ENCODE assay signal across 13 cellular contexts in the genomic region with DNA sequence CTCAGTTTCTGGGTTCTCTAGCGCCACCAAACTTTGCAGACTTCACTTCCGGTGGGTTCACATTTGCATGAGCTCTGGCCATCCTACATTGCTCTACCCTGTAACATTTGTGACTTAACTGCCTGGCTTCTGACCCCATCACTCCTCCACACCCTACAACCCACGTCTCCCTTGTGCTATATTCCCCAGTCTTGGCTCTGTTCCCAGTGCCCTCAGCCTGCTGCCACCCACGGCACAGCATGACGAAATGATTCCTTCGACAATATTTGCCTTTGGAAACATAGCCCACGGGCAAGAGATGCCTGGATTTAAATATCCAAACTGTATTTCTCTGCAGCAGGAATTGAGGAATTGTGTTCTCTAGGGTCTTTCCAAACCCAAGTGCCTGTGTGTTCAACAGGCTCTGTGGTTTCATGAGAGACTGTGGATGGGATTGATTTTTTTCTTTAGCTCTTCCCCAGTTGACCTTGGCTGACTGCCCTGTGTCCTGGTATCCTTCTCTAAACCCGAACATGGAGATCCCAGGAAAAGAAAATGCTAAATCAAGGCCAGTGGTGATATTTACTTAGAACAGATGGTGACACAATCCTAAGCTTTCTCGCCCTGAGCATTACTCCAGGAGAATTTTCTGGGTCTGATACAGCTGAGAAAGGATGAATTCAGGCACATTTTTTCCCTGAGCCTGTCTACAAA. TPM values are rescaled to one million over a fixed set of nuclear protein-coding genes. Genes with fewer than 3 reads are reported as not detected.
A peak's percentile ranks its signal among the peaks of the same experiment; 100 is the strongest.
DNase-seq lines count a peak whose midpoint lies in the region; ATAC-seq and TF ChIP-seq lines count a peak whose summit lies in the region.
"Had no signal": no experiment of that assay in that cellular context is flagged by ENCODE, and none has a peak within 500 bp of the region (broad histone marks: within the 10 kb centered on the region; RNA-seq: fewer than 3 reads in every experiment).

No MANE protein-coding gene starts in this region.

- 30% methylated on average over 9 of the region's 9 CpGs for WGBS in esophagus muscularis mucosa

- CTCF ChIA-PET in HEK293 (lab: Yijun Ruan, JAX): interaction anchor here (0.5 to 1.0 kb wide), 4 partner anchors 9 to 268 kb away, joined by 3 read pairs; no protein-coding TSS in a partner anchor

- no peak overlapping the region for H3K27ac ChIP-seq in HEK293 (ENCODE audit: extremely low read depth, low read depth, low read length)
- no peak overlapping the region for H3K27ac ChIP-seq in esophagus muscularis mucosa (replicated peaks in 1 of 4)
- no peak overlapping the region for H3K27ac ChIP-seq in colonic mucosa
- H3K27ac ChIP-seq: psoas muscle had no signal

- H3K4me3 Mint-ChIP-seq in chondrocyte (ENCODE audit: unreplicated experiment): no peak overlapping the region
- no peak overlapping the region for H3K4me3 Mint-ChIP-seq in activated T-cell treated with anti-CD3 and anti-CD28 coated beads, Interleukin-2, amount 50 U/mL, for 24 hours
- H3K4me3 Mint-ChIP-seq: endodermal cell had no signal

- TF ChIP-seq CTCF in HEK293 (tag by site-specific recombination; IDR thresholded peaks at IDR 0.05): no peak
- TF ChIP-seq CTCF in chondrocyte (IDR thresholded peaks at IDR 0.05): peak; percentile 42
- TF ChIP-seq CTCF in esophagus muscularis mucosa (IDR thresholded peaks at IDR 0.05): no peak
- TF ChIP-seq CTCF in colonic mucosa (IDR thresholded peaks at IDR 0.05): no peak

- POLR2A ChIA-PET in HEK293 (lab: Yijun Ruan, JAX): interaction anchor here (0.6 kb wide), 1 partner anchor 38 kb away, joined by 3 read pairs; no protein-coding TSS in a partner anchor

- peaks cover 2% of the 10 kb centered on the region for H3K27me3 Mint-ChIP-seq in chondrocyte (ENCODE audit: low read depth)
- no peaks in the 10 kb centered on the region for H3K27me3 Mint-ChIP-seq in activated T-cell treated with anti-CD3 and anti-CD28 coated beads, Interleukin-2, amount 50 U/mL, for 24 hours

- intact Hi-C loops in sciatic nerve (cut with DNase I) (no loop called here), esophagus muscularis mucosa (cut with DNase I) (no loop called here), colonic mucosa (cut with DNase I) (no loop called here)

- TF ChIP-seq POLR2A in esophagus muscularis mucosa (IDR thresholded peaks at IDR 0.05; ENCODE audit: low read depth): no peak

- peak overlapping the region; percentile 3; the same call in 1 of the 2 replicates for H3K4me3 ChIP-seq in HEK293 (ENCODE audit: low read depth, low read length)
- H3K4me3 ChIP-seq in esophagus muscularis mucosa: no peak overlapping the region
- no peak overlapping the region for H3K4me3 ChIP-seq in colonic mucosa
- H3K4me3 ChIP-seq: psoas muscle had no signal

- no peaks in the 10 kb centered on the region for H3K9me3 Mint-ChIP-seq in chondrocyte (ENCODE audit: low read depth)
- no peaks in the 10 kb centered on the region for H3K9me3 Mint-ChIP-seq in activated T-cell treated with anti-CD3 and anti-CD28 coated beads, Interleukin-2, amount 50 U/mL, for 24 hours
- H3K9me3 Mint-ChIP-seq: endodermal cell had no signal

- TF ChIP-seq EP300 in esophagus muscularis mucosa (IDR thresholded peaks at IDR 0.05): no peak

- H3K9me3 ChIP-seq in HEK293 (ENCODE audit: control insufficient read depth, insufficient read depth, low read depth, low read length) (no peaks in the 10 kb centered on the region), esophagus muscularis mucosa (no peaks in the 10 kb centered on the region), colonic mucosa (no peaks in the 10 kb centered on the region)
- H3K9me3 ChIP-seq: psoas muscle had no signal

- no peak overlapping the region for H3K9ac ChIP-seq in colonic mucosa (ENCODE audit: low read depth in 2 of 2, low read length in 2 of 2)

- peak; percentile 90 for ATAC-seq in sciatic nerve
- ATAC-seq: psoas muscle had no signal

- peaks cover 25% of the 10 kb centered on the region for H3K4me1 Mint-ChIP-seq in chondrocyte (ENCODE audit: low read depth)
- H3K4me1 Mint-ChIP-seq in activated T-cell treated with anti-CD3 and anti-CD28 coated beads, Interleukin-2, amount 50 U/mL, for 24 hours (ENCODE audit: low read depth): no peaks in the 10 kb centered on the region

- H3K36me3 ChIP-seq in HEK293 (ENCODE audit: control insufficient read depth in 2 of 2, insufficient read depth in 1 of 2, low read length in 2 of 2) (no peaks in the 10 kb centered on the region), esophagus muscularis mucosa (no peaks in the 10 kb centered on the region), colonic mucosa (no peaks in the 10 kb centered on the region)

- H3K27me3 ChIP-seq in esophagus muscularis mucosa (no peaks in the 10 kb centered on the region), colonic mucosa (no peaks in the 10 kb centered on the region)

- peak overlapping the region; percentile 66 for H3K27ac Mint-ChIP-seq in chondrocyte (ENCODE audit: unreplicated experiment)
- H3K27ac Mint-ChIP-seq in activated T-cell treated with anti-CD3 and anti-CD28 coated beads, Interleukin-2, amount 50 U/mL, for 24 hours: no peak overlapping the region
- H3K27ac Mint-ChIP-seq: endodermal cell had no signal

- H3K36me3 Mint-ChIP-seq in chondrocyte (ENCODE audit: low read depth): no peaks in the 10 kb centered on the region
- H3K36me3 Mint-ChIP-seq in activated T-cell treated with anti-CD3 and anti-CD28 coated beads, Interleukin-2, amount 50 U/mL, for 24 hours (ENCODE audit: low read depth): no peaks in the 10 kb centered on the region

- no peaks in the 10 kb centered on the region for H3K4me1 ChIP-seq in HEK293 (ENCODE audit: control insufficient read depth, insufficient read depth, low read length)
- H3K4me1 ChIP-seq in esophagus muscularis mucosa: peaks cover 0 to 9% (median 4%) of the 10 kb centered on the region in 4 donors
- no peaks in the 10 kb centered on the region for H3K4me1 ChIP-seq in colonic mucosa
- H3K4me1 ChIP-seq: psoas muscle had no signal

- DNase-seq in NCI-H2196 (lab: John Stamatoyannopoulos, UW; ENCODE audit: unreplicated experiment) (peak; percentile 21), chondrocyte (ENCODE audit: low spot score) (no peak), sciatic nerve (ENCODE audit: low spot score) (peak; percentile 72), esophagus muscularis mucosa (ENCODE audit: extremely low spot score) (no peak), colonic mucosa (no peak)
- no peak for DNase-seq in activated T-cell treated with anti-CD3 and anti-CD28 coated beads, Interleukin-2, amount 50 U/mL, for 24 hours
- DNase-seq in stimulated activated CD4-positive, alpha-beta T cell treated with anti-CD3 and anti-CD28 coated beads, Interleukin-1b, Interleukin-23, amount 100 ng/mL, for 48 hours: no peak
- DNase-seq: endodermal cell, psoas muscle, T-helper 2 cell had no signal

TF ChIP-seq in HEK293, 187 proteins besides CTCF, POLR2A, EP300 and RAD21 (continues in another document):
- TF ChIP-seq, protein P1, sequence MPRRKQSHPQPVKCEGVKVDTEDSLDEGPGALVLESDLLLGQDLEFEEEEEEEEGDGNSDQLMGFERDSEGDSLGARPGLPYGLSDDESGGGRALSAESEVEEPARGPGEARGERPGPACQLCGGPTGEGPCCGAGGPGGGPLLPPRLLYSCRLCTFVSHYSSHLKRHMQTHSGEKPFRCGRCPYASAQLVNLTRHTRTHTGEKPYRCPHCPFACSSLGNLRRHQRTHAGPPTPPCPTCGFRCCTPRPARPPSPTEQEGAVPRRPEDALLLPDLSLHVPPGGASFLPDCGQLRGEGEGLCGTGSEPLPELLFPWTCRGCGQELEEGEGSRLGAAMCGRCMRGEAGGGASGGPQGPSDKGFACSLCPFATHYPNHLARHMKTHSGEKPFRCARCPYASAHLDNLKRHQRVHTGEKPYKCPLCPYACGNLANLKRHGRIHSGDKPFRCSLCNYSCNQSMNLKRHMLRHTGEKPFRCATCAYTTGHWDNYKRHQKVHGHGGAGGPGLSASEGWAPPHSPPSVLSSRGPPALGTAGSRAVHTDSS (tag by site-specific recombination; IDR thresholded peaks at IDR 0.05): no peak
- TF ChIP-seq ZNF324 (tag by site-specific recombination; IDR thresholded peaks at IDR 0.05): no peak
- no peak for TF ChIP-seq SP7 (tag by site-specific recombination; IDR thresholded peaks at IDR 0.05)
- no peak for TF ChIP-seq ZSCAN30 (tag by site-specific recombination; IDR thresholded peaks at IDR 0.05)
- TF ChIP-seq, protein P2, sequence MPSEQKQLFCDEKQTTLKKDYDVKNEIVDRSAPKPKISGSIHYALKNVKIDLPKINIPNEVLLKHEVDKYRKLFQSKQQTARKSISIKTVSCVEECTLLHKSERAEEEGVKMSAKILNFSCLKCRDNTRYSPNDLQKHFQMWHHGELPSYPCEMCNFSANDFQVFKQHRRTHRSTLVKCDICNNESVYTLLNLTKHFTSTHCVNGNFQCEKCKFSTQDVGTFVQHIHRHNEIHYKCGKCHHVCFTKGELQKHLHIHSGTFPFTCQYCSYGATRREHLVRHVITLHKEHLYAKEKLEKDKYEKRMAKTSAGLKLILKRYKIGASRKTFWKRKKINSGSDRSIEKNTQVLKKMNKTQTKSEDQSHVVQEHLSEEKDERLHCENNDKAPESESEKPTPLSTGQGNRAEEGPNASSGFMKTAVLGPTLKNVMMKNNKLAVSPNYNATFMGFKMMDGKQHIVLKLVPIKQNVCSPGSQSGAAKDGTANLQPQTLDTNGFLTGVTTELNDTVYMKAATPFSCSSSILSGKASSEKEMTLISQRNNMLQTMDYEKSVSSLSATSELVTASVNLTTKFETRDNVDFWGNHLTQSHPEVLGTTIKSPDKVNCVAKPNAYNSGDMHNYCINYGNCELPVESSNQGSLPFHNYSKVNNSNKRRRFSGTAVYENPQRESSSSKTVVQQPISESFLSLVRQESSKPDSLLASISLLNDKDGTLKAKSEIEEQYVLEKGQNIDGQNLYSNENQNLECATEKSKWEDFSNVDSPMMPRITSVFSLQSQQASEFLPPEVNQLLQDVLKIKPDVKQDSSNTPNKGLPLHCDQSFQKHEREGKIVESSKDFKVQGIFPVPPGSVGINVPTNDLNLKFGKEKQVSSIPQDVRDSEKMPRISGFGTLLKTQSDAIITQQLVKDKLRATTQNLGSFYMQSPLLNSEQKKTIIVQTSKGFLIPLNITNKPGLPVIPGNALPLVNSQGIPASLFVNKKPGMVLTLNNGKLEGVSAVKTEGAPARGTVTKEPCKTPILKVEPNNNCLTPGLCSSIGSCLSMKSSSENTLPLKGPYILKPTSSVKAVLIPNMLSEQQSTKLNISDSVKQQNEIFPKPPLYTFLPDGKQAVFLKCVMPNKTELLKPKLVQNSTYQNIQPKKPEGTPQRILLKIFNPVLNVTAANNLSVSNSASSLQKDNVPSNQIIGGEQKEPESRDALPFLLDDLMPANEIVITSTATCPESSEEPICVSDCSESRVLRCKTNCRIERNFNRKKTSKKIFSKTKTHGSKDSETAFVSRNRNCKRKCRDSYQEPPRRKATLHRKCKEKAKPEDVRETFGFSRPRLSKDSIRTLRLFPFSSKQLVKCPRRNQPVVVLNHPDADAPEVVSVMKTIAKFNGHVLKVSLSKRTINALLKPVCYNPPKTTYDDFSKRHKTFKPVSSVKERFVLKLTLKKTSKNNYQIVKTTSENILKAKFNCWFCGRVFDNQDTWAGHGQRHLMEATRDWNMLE (tag by site-specific recombination; conservative IDR thresholded peaks at IDR 0.05; ENCODE audit: low read depth): no peak
- no peak for TF ChIP-seq ZNF670 (tag by site-specific recombination; IDR thresholded peaks at IDR 0.05; ENCODE audit: low read depth)

RNA-seq across cellular contexts. Expression of a gene that starts 44.4 kb away (rescaled TPM):
- total RNA-seq in chondrocyte (0.55 to 13.9 TPM (median 0.77 TPM) in 3 replicates), sciatic nerve (1.4 TPM), esophagus muscularis mucosa (1 to 10 TPM in 2 of 4 donors, under 1 TPM in 2; 0.63 to 1.2 (median 0.93) TPM), colonic mucosa (under 1 TPM in 1 of 2 donors, not detected in 1; 0.48 TPM)
- total RNA-seq: G401, kidney epithelial cell had no signal

Comparison
In these comparisons a context has a peak if more than half of its experiments do, and no peak if none do; other contexts are left out.
1. DNase-seq: peak in NCI-H2196 (single experiment) and sciatic nerve (single experiment); none in chondrocyte (single experiment), activated T-cell treated with anti-CD3 and anti-CD28 coated beads, Interleukin-2, amount 50 U/mL, for 24 hours (single experiment), esophagus muscularis mucosa (single experiment), stimulated activated CD4-positive, alpha-beta T cell treated with anti-CD3 and anti-CD28 coated beads, Interleukin-1b, Interleukin-23, amount 100 ng/mL, for 48 hours (single experiment) and colonic mucosa (single experiment).